In the genomic region with DNA sequence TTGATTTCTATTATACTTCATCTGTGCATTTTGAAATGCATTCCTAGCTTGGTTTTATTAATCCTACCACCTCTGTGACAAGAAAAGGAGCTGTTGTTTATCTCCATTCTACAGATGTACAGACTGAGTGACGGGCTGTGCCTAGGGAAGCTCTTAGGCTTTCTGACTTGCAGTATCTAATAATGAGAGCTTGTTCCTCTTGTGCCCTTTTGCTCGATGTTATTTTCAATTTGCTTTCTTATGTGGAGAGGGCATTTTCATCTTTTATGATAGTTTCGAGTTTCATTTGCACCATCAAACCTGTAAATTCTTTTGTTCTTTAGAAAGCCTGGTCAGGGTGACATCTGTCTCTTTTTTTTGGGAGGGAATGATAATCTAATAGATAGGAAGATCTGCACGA, we compare ENCODE assay signal across 24 cellular contexts.
"Had no signal": no experiment of that assay in that cellular context is flagged by ENCODE, and none has a peak within 500 bp of the region (broad histone marks: within the 10 kb centered on the region; RNA-seq: fewer than 3 reads in every experiment).

No MANE protein-coding gene starts in this region.

- H3K27me3 ChIP-seq: neural progenitor cell, ovary, right lobe of liver, sigmoid colon, thyroid gland, transverse colon, upper lobe of right lung, uterus had no signal

- H3K79me2 ChIP-seq: parathyroid adenoma had no signal

- H3K27ac ChIP-seq: neural progenitor cell, ovary, parathyroid adenoma, psoas muscle, right lobe of liver, sigmoid colon, stomach, thoracic aorta, thyroid gland, transverse colon, upper lobe of right lung, uterus had no signal

- DNase-seq: natural killer cell; occipital lobe; ovary; posterior cingulate gyrus; psoas muscle; right cardiac atrium; right lobe of liver; sigmoid colon; small intestine; stimulated activated CD4-positive, alpha-beta T cell treated with anti-CD3 and anti-CD28 coated beads, Interleukin-15, amount 100 ng/mL, for 24 hours; stimulated activated CD4-positive, alpha-beta T cell treated with anti-CD3 and anti-CD28 coated beads, Interleukin-2, amount 100 ng/mL, for 24 hours; stimulated activated CD4-positive, alpha-beta T cell treated with anti-CD3 and anti-CD28 coated beads, Interleukin-2, amount 100 ng/mL, for 48 hours; stimulated activated CD4-positive, alpha-beta T cell treated with anti-CD3 and anti-CD28 coated beads, Interleukin-4, amount 100 ng/mL, for 24 hours; stimulated activated naive B cell treated with anti-CD40 and anti-IgM and Interleukin-4, amounts not matched to agents 10 μg/mL and 1 μg/mL and 100 μg/mL, for 72 hours; stimulated activated naive CD4-positive, alpha-beta T cell treated with Interleukin-2 at 50 U/mL for 16 hours; stomach; thyroid gland; transverse colon; upper lobe of right lung; uterus had no signal

- H3K9me3 ChIP-seq: ovary, psoas muscle, right lobe of liver, sigmoid colon, stomach, thoracic aorta, thyroid gland, transverse colon, upper lobe of right lung, uterus had no signal

- H3K4me1 ChIP-seq: parathyroid adenoma, psoas muscle, right lobe of liver, transverse colon, upper lobe of right lung, uterus had no signal

- H3K4me3 ChIP-seq: neural progenitor cell, ovary, psoas muscle, right lobe of liver, sigmoid colon, stomach, thoracic aorta, thyroid gland, transverse colon, upper lobe of right lung, uterus had no signal

- H3K9ac ChIP-seq: neural progenitor cell, parathyroid adenoma had no signal

- ATAC-seq: natural killer cell; psoas muscle; right cardiac atrium; right lobe of liver; stimulated activated effector memory CD8-positive, alpha-beta T cell treated with anti-CD3 and anti-CD28 coated beads, Interleukin-12 subunit alpha, Interleukin-12 subunit beta, amount 100 ng/mL, for 72 hours; stimulated activated naive B cell treated with anti-CD40 and anti-IgM and Interleukin-4, amounts not matched to agents 10 μg/mL and 1 μg/mL and 100 μg/mL, for 72 hours; upper lobe of right lung had no signal

- H2AFZ ChIP-seq: parathyroid adenoma had no signal

- H3K4me2 ChIP-seq: neural progenitor cell had no signal

- H3K36me3 ChIP-seq: neural progenitor cell, ovary, right lobe of liver, sigmoid colon, stomach, thoracic aorta, thyroid gland, transverse colon, upper lobe of right lung, uterus had no signal
